1 cellular context compared by ENCODE assay signal in genomic region chr2:201777869-201778268, GRCh38.
TF ChIP-seq lines count a peak whose summit lies in the region.

No MANE protein-coding gene starts in this region.

TF ChIP-seq in GM23338, 12 proteins besides CTCF, POLR2A, EP300 and RAD21 (continued from another document):
- TF ChIP-seq REST (IDR thresholded peaks at IDR 0.05; ENCODE audit: unreplicated experiment) (no peak), JUNB (IDR thresholded peaks at IDR 0.05; ENCODE audit: unreplicated experiment) (no peak), POLR2AphosphoS5 (IDR thresholded peaks at IDR 0.05; ENCODE audit: low read depth) (no peak), ZNF462 (CRISPR knock-in tag; IDR thresholded peaks at IDR 0.05) (no peak), EZH2 (IDR thresholded peaks at IDR 0.05; ENCODE audit: low read depth, unreplicated experiment) (no peak), ZNF114 (CRISPR knock-in tag; IDR thresholded peaks at IDR 0.05) (no peak), NANOG (IDR thresholded peaks at IDR 0.05; ENCODE audit: borderline replicate concordance) (no peak), STAT1 (IDR thresholded peaks at IDR 0.05; ENCODE audit: unreplicated experiment) (no peak), CREB1 (CRISPR knock-in tag; IDR thresholded peaks at IDR 0.05; ENCODE audit: low read depth) (no peak), ETS1 (IDR thresholded peaks at IDR 0.05) (no peak)
